In genomic region chr10:72086466-72087391, GRCh38 we compare ENCODE assay signal across 9 cellular contexts. TPM values are rescaled to one million over a fixed set of nuclear protein-coding genes. Genes with fewer than 3 reads are reported as not detected.
DNase-seq lines count a peak whose midpoint lies in the region; ATAC-seq and TF ChIP-seq lines count a peak whose summit lies in the region.
"Had no signal": no experiment of that assay in that cellular context is flagged by ENCODE, and none has a peak within 500 bp of the region (broad histone marks: within the 10 kb centered on the region; RNA-seq: fewer than 3 reads in every experiment).

No MANE protein-coding gene starts in this region.

- H3K9me2 ChIP-seq in GM23248 (ENCODE audit: insufficient read depth) = no peaks in the 10 kb centered on the region

- H3K9me3 ChIP-seq in GM23248 (ENCODE audit: low read depth) (no peaks in the 10 kb centered on the region), left ventricle myocardium inferior (replicated peaks) (no peaks in the 10 kb centered on the region), sigmoid colon (no peaks in the 10 kb centered on the region)

- peak; percentile 13 for DNase-seq in GM23248
- DNase-seq in activated T-helper 1 cell treated with Interleukin-2 at 50 U/mL for 16 hours (ENCODE audit: low read depth) = peak; percentile 69
- peak; percentile 50 for DNase-seq in left ventricle myocardium inferior
- no peak for DNase-seq in sigmoid colon
- DNase-seq in NCI-H1105 treated with DMSO at 0.1 percent for 48 hours (lab: John Stamatoyannopoulos, UW) = no peak
- DNase-seq in GF-D8 (lab: John Stamatoyannopoulos, UW) = no peak
- no peak for DNase-seq in NCI-H82 (lab: John Stamatoyannopoulos, UW)

- no peaks in the 10 kb centered on the region for H3K79me2 ChIP-seq in GM23248 (ENCODE audit: insufficient read depth)

- H3K36me3 ChIP-seq in GM23248 (ENCODE audit: low read depth) (no peaks in the 10 kb centered on the region), left ventricle myocardium inferior (no peaks in the 10 kb centered on the region), sigmoid colon (no peaks in the 10 kb centered on the region)

- H3K4me1 ChIP-seq in GM23248 (ENCODE audit: insufficient read depth) = 0 out of 2 replicates have a peak, but pooled peaks cover 5% of the 10 kb centered on the region
- peaks cover 50% of the 10 kb centered on the region for H3K4me1 ChIP-seq in left ventricle myocardium inferior
- H3K4me1 ChIP-seq in sigmoid colon = peaks cover 0 to 21% (median 20%) of the 10 kb centered on the region in 4 donors

- WGBS in GM23248 (ENCODE audit: low coverage in 1 of 2, low lambda C conversion rate in 2 of 2, missing lambda C conversion rate in 2 of 2), 2 experiments = 57 to 81% methylated on average over 39 to 59 of the region's 61 CpGs
- WGBS in sigmoid colon, 2 donors = 38 to 41% methylated on average over 61 of the region's 61 CpGs

- intact Hi-C loops in left ventricle myocardium inferior (cut with micrococcal nuclease) (no loop called here), sigmoid colon (cut with DNase I) (no loop called here)

- H3K27me3 ChIP-seq in GM23248 (replicated peaks; ENCODE audit: insufficient read depth) (peaks cover 51% of the 10 kb centered on the region), left ventricle myocardium inferior (ENCODE audit: low read depth) (peaks cover 19% of the 10 kb centered on the region), sigmoid colon (peaks cover 20 to 50% (median 29%) of the 10 kb centered on the region in 3 donors)

- TF ChIP-seq CTCF in left ventricle myocardium inferior (IDR thresholded peaks at IDR 0.05; ENCODE audit: borderline replicate concordance) (no peak), sigmoid colon (IDR thresholded peaks at IDR 0.05) (no peak)

- in situ Hi-C loops in GM23248 (cut with MboI) = no loop called here

- H3K27ac ChIP-seq in GM23248 (no peak overlapping the region), left ventricle myocardium inferior (replicated peaks) (peak overlapping the region; percentile 89), sigmoid colon (peak overlapping the region in 3 of 4 donors; percentile 6 to 27 (median 9))
- H3K27ac ChIP-seq: epithelial cell of prostate had no signal

- no peaks in the 10 kb centered on the region for H4K20me1 ChIP-seq in GM23248 (ENCODE audit: insufficient read depth)

- H3F3A ChIP-seq in GM23248 (ENCODE audit: insufficient read depth) = no peaks in the 10 kb centered on the region

- no peak for TF ChIP-seq EP300 in sigmoid colon (IDR thresholded peaks at IDR 0.05)

- H3K4me3 ChIP-seq in GM23248 (no peak overlapping the region), left ventricle myocardium inferior (peak overlapping the region; percentile 71), sigmoid colon (peak overlapping the region; percentile 12 to 45 (median 39))

- no peak for TF ChIP-seq POLR2A in sigmoid colon (IDR thresholded peaks at IDR 0.05)

- ATAC-seq in HG02798 (IDR thresholded peaks at IDR 0.05; ENCODE audit: poor library complexity, unreplicated experiment) = no peak

- H2AFZ ChIP-seq in GM23248 = no peak overlapping the region

- H3K4me2 ChIP-seq in GM23248 (ENCODE audit: unreplicated experiment) = no peak overlapping the region

- no peak overlapping the region for H3K9ac ChIP-seq in GM23248

RNA-seq across cellular contexts. Expression of gene SPOCK2, which starts 1.6 kb away (rescaled TPM):
- not detected in 2 replicates for total RNA-seq in GM23248 (2014; rRNA removed; shearing (Covaris generic))
- polyA plus RNA-seq in GM23248 (2016; fragmentation: Nextera tagmentation; extraction: Ambion mirVana) = 0.04 TPM in 1 of 2 replicates, not detected in the other
- total RNA-seq in left ventricle myocardium inferior = 8.6 TPM
- total RNA-seq in sigmoid colon = 1 to 10 TPM; 5.8 to 10.0 (median 8.5) TPM
- polyA plus RNA-seq in sigmoid colon = 10 to 100 TPM in 1 of 3 donors, 1 to 10 TPM in 1, under 1 TPM in 1; 0.60 to 59.5 (median 2.8) TPM

Comparison
In these comparisons a context has a peak if more than half of its experiments do, and no peak if none do; other contexts are left out.
1. DNase-seq: peak in GM23248 (single experiment), activated T-helper 1 cell treated with Interleukin-2 at 50 U/mL for 16 hours (single experiment) and left ventricle myocardium inferior (single experiment); none in sigmoid colon (single experiment), NCI-H1105 treated with DMSO at 0.1 percent for 48 hours (single experiment), GF-D8 (single experiment) and NCI-H82 (single experiment).